In the genomic region with DNA sequence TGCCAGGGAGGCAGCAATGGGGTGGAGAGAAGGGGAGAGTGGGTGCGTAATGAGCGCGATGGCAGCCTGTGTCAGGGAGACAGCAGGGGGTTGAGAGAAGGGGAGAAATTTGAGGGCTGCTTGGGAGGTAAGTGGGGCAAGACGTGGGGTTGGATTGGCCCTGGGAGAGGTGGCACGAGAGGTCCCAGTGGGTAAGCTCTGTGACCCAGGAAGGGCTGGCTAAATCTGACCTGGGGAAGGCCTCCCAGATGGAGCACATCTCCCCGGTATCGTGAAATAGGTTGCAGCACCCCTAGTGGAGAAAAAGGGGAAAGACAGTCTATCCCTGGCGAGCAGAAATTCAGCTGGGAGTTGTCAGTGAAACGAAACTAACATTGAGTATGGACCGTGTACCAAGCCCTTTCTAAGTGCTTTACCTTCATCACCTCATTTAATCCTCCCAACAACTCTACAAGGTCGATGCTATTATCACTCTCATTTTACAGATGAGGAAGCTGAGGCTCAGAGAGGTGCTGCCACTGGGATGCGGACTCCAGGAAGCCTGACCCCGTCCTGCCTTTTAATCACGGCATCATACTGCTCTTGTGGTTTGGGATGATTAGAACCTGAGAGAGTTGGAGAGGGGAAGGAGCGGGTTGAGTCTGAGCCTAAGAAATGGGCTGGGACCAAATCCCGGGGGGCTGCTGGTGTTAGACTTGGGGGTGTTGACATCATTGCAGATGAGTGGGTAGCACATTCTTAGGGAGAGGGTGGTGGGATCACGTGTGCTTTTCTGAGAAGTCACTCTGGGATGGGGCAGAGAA, we compare ENCODE assay signal across 8 cellular contexts. TPM values are rescaled to one million over a fixed set of nuclear protein-coding genes. Genes with fewer than 3 reads are reported as not detected.
DNase-seq lines count a peak whose midpoint lies in the region; ATAC-seq and TF ChIP-seq lines count a peak whose summit lies in the region.

No MANE protein-coding gene starts in this region.

- CTCF ChIA-PET in HEK293T (lab: Yijun Ruan, JAX) = interaction anchor here (0.7 to 4.4 kb wide), 19 partner anchors 9 to 611 kb away, joined by 3 to 33 read pairs (median 6); a partner anchor contains a TSS
- CTCF ChIA-PET in activated CD8-positive, alpha-beta T cell treated with anti-CD3 and anti-CD28 coated beads, Interleukin-2, amount 10 ng/mL, durations not matched to agents 7 days and 5 days (lab: Charles Lee) = interaction anchor here (0.5 to 18.1 kb wide), 33 partner anchors 9 to 291 kb away, joined by 3 to 1062 read pairs (median 5); a partner anchor contains a TSS

- H3K4me1 ChIP-seq in mononuclear cell (ENCODE audit: insufficient read depth, low read length) = peaks cover 16% of the 10 kb centered on the region

- peak overlapping the region; percentile 63 for H3K4me3 Mint-ChIP-seq in activated CD8-positive, alpha-beta T cell treated with anti-CD3 and anti-CD28 coated beads, Interleukin-2, amount 10 ng/mL, durations not matched to agents 7 days and 5 days

- H3K9me3 Mint-ChIP-seq in activated CD8-positive, alpha-beta T cell treated with anti-CD3 and anti-CD28 coated beads, Interleukin-2, amount 10 ng/mL, durations not matched to agents 7 days and 5 days (ENCODE audit: insufficient read depth) = no peaks in the 10 kb centered on the region

- peak overlapping the region; percentile 14 for H3K4me3 ChIP-seq in mononuclear cell (ENCODE audit: low read length)

- no peaks in the 10 kb centered on the region for H3K9me3 ChIP-seq in mononuclear cell (ENCODE audit: low read depth, low read length)

- DNase-seq in COR-L47 (lab: John Stamatoyannopoulos, UW) = peak; percentile 24
- peak; percentile 82 for DNase-seq in HEK293T (ENCODE audit: extremely low spot score)
- peak; percentile 48 for DNase-seq in NCI-H748 (lab: John Stamatoyannopoulos, UW; ENCODE audit: unreplicated experiment)
- peak; percentile 76 for DNase-seq in activated CD8-positive, alpha-beta T cell treated with anti-CD3 and anti-CD28 coated beads, Interleukin-2, amount 10 ng/mL, durations not matched to agents 7 days and 5 days
- peak; percentile 93 for DNase-seq in epidermal melanocyte (ENCODE audit: insufficient read length, low spot score)
- peak in 36 of 49 donors; percentile 1 to 54 (median 21) for DNase-seq in substantia nigra (lab: John Stamatoyannopoulos, UW)
- DNase-seq in KG1 (lab: John Stamatoyannopoulos, UW) = no peak

- ATAC-seq in activated CD8-positive, alpha-beta T cell treated with anti-CD3 and anti-CD28 coated beads, Interleukin-2, amount 10 ng/mL, durations not matched to agents 7 days and 5 days = peak; percentile 83

- POLR2A ChIA-PET in HEK293T (lab: Yijun Ruan, JAX) = interaction anchor here (1.0 to 3.1 kb wide), 5 partner anchors 10 to 89 kb away, joined by 3 to 35 read pairs (median 6); a partner anchor contains a TSS
- POLR2A ChIA-PET in activated CD8-positive, alpha-beta T cell treated with anti-CD3 and anti-CD28 coated beads, Interleukin-2, amount 10 ng/mL, durations not matched to agents 7 days and 5 days (lab: Charles Lee) = interaction anchor here (0.6 to 1.7 kb wide), 9 partner anchors 34 to 1609 kb away, joined by 3 to 8 read pairs (median 3); a partner anchor contains a TSS

- peak overlapping the region; percentile 81 for H3K27ac Mint-ChIP-seq in activated CD8-positive, alpha-beta T cell treated with anti-CD3 and anti-CD28 coated beads, Interleukin-2, amount 10 ng/mL, durations not matched to agents 7 days and 5 days

- H3K36me3 Mint-ChIP-seq in activated CD8-positive, alpha-beta T cell treated with anti-CD3 and anti-CD28 coated beads, Interleukin-2, amount 10 ng/mL, durations not matched to agents 7 days and 5 days (ENCODE audit: low read depth) = no peaks in the 10 kb centered on the region

- H3K27ac ChIP-seq in substantia nigra (ENCODE audit: low read depth, low read length, poor library complexity, severe bottlenecking) = peak overlapping the region; percentile 0

- H3K4me1 Mint-ChIP-seq in activated CD8-positive, alpha-beta T cell treated with anti-CD3 and anti-CD28 coated beads, Interleukin-2, amount 10 ng/mL, durations not matched to agents 7 days and 5 days (ENCODE audit: low read depth) = peaks cover 29% of the 10 kb centered on the region

- peaks cover 4% of the 10 kb centered on the region for H3K27me3 Mint-ChIP-seq in activated CD8-positive, alpha-beta T cell treated with anti-CD3 and anti-CD28 coated beads, Interleukin-2, amount 10 ng/mL, durations not matched to agents 7 days and 5 days (ENCODE audit: low read depth)

- no peaks in the 10 kb centered on the region for H3K27me3 ChIP-seq in mononuclear cell (ENCODE audit: insufficient read depth, low read length)

TF ChIP-seq in HEK293T, 16 proteins besides CTCF, POLR2A, EP300 and RAD21:
- TF ChIP-seq ELF4 (IDR thresholded peaks at IDR 0.05) (no peak), ZNF384 (IDR thresholded peaks at IDR 0.05) (no peak), HDGF (IDR thresholded peaks at IDR 0.05; ENCODE audit: borderline replicate concordance) (no peak), FOXK2 (IDR thresholded peaks at IDR 0.05) (no peak), FOXM1 (IDR thresholded peaks at IDR 0.05; ENCODE audit: borderline replicate concordance) (no peak), ARNT (IDR thresholded peaks at IDR 0.05) (no peak), BHLHE40 (IDR thresholded peaks at IDR 0.05; ENCODE audit: borderline replicate concordance) (no peak), LEF1 (IDR thresholded peaks at IDR 0.05; ENCODE audit: borderline replicate concordance) (no peak)
TF ChIP-seq in HEK293T: peak in this region for 0.

RNA-seq across cellular contexts. Expression of a gene that starts 56.6 kb away (rescaled TPM):
- total RNA-seq in activated CD8-positive, alpha-beta T cell treated with anti-CD3 and anti-CD28 coated beads, Interleukin-2, amount 10 ng/mL, durations not matched to agents 7 days and 5 days = 1,000 to 10,000 TPM; 1,096 to 1,128 TPM
- total RNA-seq in mononuclear cell = 2,123 TPM
